In genomic region chr1:81174052-81174451, GRCh38 we compare ENCODE assay signal across 31 cellular contexts.
DNase-seq lines count a peak whose midpoint lies in the region; ATAC-seq and FAIRE-seq lines count a peak whose summit lies in the region.
"Had no signal": no experiment of that assay in that cellular context is flagged by ENCODE, and none has a peak within 500 bp of the region (broad histone marks: within the 10 kb centered on the region; RNA-seq: fewer than 3 reads in every experiment).

No MANE protein-coding gene starts in this region.

- no peak for ATAC-seq in HG03469 (IDR thresholded peaks at IDR 0.05; ENCODE audit: unreplicated experiment)
- ATAC-seq: right cardiac atrium; stimulated activated naive B cell treated with anti-CD40 and anti-IgM and Interleukin-4, amounts not matched to agents 10 μg/mL and 1 μg/mL and 100 μg/mL, for 72 hours had no signal

- no peaks in the 10 kb centered on the region for H3K36me3 ChIP-seq in CD8-positive, alpha-beta memory T cell (ENCODE audit: insufficient read depth, low read length)
- H3K36me3 ChIP-seq: suprapubic skin had no signal

- DNase-seq in H4 (ENCODE audit: low spot score): peak; percentile 56
- peak; percentile 21 for DNase-seq in RCC 7860 (ENCODE audit: low spot score)
- DNase-seq in epithelial cell of prostate (ENCODE audit: low read depth, low spot score): no peak
- DNase-seq in renal cortical epithelial cell (ENCODE audit: low read depth): peak; percentile 92
- no peak for DNase-seq in CD8-positive, alpha-beta memory T cell
- no peak for DNase-seq in dermis blood vessel endothelial cell
- DNase-seq: activated CD4-positive, alpha-beta memory T cell treated with anti-CD3 and anti-CD28 coated beads for 36 hours; activated naive CD8-positive, alpha-beta T cell treated with anti-CD3 and anti-CD28 coated beads for 36 hours; cerebellar nuclear complex; DMS 273 treated with DMSO at 0.1 percent for 48 hours; effector CD4-positive, alpha-beta T cell; erythroblast; foreskin melanocyte; GDM1; GM23248; hippocampal formation; immature natural killer cell; NCI-H2081; NCI-H345; NCI-H774; nephron progenitor cell; right cardiac atrium; SHP77; stimulated activated CD4-positive, alpha-beta T cell treated with anti-CD3 and anti-CD28 coated beads, Interleukin-12 subunit alpha, Interleukin-12 subunit beta, amount 100 ng/mL, for 4 hours; stimulated activated CD4-positive, alpha-beta T cell treated with anti-CD3 and anti-CD28 coated beads, Interleukin-4, amount 100 ng/mL, for 24 hours; stimulated activated naive B cell treated with anti-CD40 and anti-IgM and Interleukin-4, amounts not matched to agents 10 μg/mL and 1 μg/mL and 100 μg/mL, for 72 hours had no signal

- no peak overlapping the region for H3K27ac Mint-ChIP-seq in CD8-positive, alpha-beta memory T cell
- H3K27ac Mint-ChIP-seq: activated CD4-positive, alpha-beta memory T cell treated with anti-CD3 and anti-CD28 coated beads for 36 hours; activated naive CD8-positive, alpha-beta T cell treated with anti-CD3 and anti-CD28 coated beads for 36 hours; CD14-positive monocyte; IgD-negative memory B cell; immature natural killer cell; nephron progenitor cell; stimulated activated naive B cell treated with anti-CD40 and anti-IgM and Interleukin-4, amounts not matched to agents 10 μg/mL and 1 μg/mL and 100 μg/mL, for 72 hours had no signal

- no peak overlapping the region for H3K4me3 ChIP-seq in CD8-positive, alpha-beta memory T cell (ENCODE audit: low read length)
- H3K4me3 ChIP-seq: GM23248, suprapubic skin had no signal

- H3K27ac ChIP-seq in epithelial cell of prostate: peak overlapping the region; percentile 52
- no peak overlapping the region for H3K27ac ChIP-seq in CD8-positive, alpha-beta memory T cell (ENCODE audit: low read depth, low read length)
- H3K27ac ChIP-seq: GM23248, parathyroid adenoma, suprapubic skin had no signal

- CTCF ChIA-PET in CD8-positive, alpha-beta memory T cell (lab: Charles Lee): no interaction called here

- H3K4me1 Mint-ChIP-seq in CD8-positive, alpha-beta memory T cell: no peaks in the 10 kb centered on the region
- H3K4me1 Mint-ChIP-seq: activated naive CD8-positive, alpha-beta T cell treated with anti-CD3 and anti-CD28 coated beads for 36 hours; CD14-positive monocyte; IgD-negative memory B cell; immature natural killer cell; nephron progenitor cell; stimulated activated naive B cell treated with anti-CD40 and anti-IgM and Interleukin-4, amounts not matched to agents 10 μg/mL and 1 μg/mL and 100 μg/mL, for 72 hours had no signal

- H3K9me3 Mint-ChIP-seq in CD8-positive, alpha-beta memory T cell: peaks cover 7 to 32% (median 27%) of the 10 kb centered on the region in 5 donors

- H3K4me3 Mint-ChIP-seq in CD8-positive, alpha-beta memory T cell: no peak overlapping the region
- H3K4me3 Mint-ChIP-seq: activated CD4-positive, alpha-beta memory T cell treated with anti-CD3 and anti-CD28 coated beads for 36 hours; activated naive CD8-positive, alpha-beta T cell treated with anti-CD3 and anti-CD28 coated beads for 36 hours; CD14-positive monocyte; IgD-negative memory B cell; immature natural killer cell; nephron progenitor cell; stimulated activated naive B cell treated with anti-CD40 and anti-IgM and Interleukin-4, amounts not matched to agents 10 μg/mL and 1 μg/mL and 100 μg/mL, for 72 hours had no signal

- FAIRE-seq in RCC 7860 (lab: Jason Lieb, UNC): no peak

- H3K4me1 ChIP-seq in CD8-positive, alpha-beta memory T cell (ENCODE audit: insufficient read depth, low read length): no peaks in the 10 kb centered on the region
- H3K4me1 ChIP-seq: parathyroid adenoma, suprapubic skin had no signal

- H3K27me3 ChIP-seq in CD8-positive, alpha-beta memory T cell (ENCODE audit: insufficient read depth, low read length, poor library complexity, severe bottlenecking): no peaks in the 10 kb centered on the region
- H3K27me3 ChIP-seq: suprapubic skin had no signal

- no peaks in the 10 kb centered on the region for H3K36me3 Mint-ChIP-seq in CD8-positive, alpha-beta memory T cell
- H3K36me3 Mint-ChIP-seq: activated CD4-positive, alpha-beta memory T cell treated with anti-CD3 and anti-CD28 coated beads for 36 hours; activated naive CD8-positive, alpha-beta T cell treated with anti-CD3 and anti-CD28 coated beads for 36 hours; CD14-positive monocyte; IgD-negative memory B cell; stimulated activated naive B cell treated with anti-CD40 and anti-IgM and Interleukin-4, amounts not matched to agents 10 μg/mL and 1 μg/mL and 100 μg/mL, for 72 hours had no signal

- POLR2A ChIA-PET in CD8-positive, alpha-beta memory T cell (lab: Charles Lee): no interaction called here

- peaks cover 7% of the 10 kb centered on the region for H3K9me3 ChIP-seq in CD8-positive, alpha-beta memory T cell (ENCODE audit: low read length)

- no peaks in the 10 kb centered on the region for H3K27me3 Mint-ChIP-seq in CD8-positive, alpha-beta memory T cell
- H3K27me3 Mint-ChIP-seq: activated CD4-positive, alpha-beta memory T cell treated with anti-CD3 and anti-CD28 coated beads for 36 hours; activated naive CD8-positive, alpha-beta T cell treated with anti-CD3 and anti-CD28 coated beads for 36 hours; IgD-negative memory B cell; stimulated activated naive B cell treated with anti-CD40 and anti-IgM and Interleukin-4, amounts not matched to agents 10 μg/mL and 1 μg/mL and 100 μg/mL, for 72 hours had no signal

Comparison
In these comparisons a context has a peak if more than half of its experiments do, and no peak if none do; other contexts are left out.
1. DNase-seq: peak in H4 (single experiment), RCC 7860 (single experiment) and renal cortical epithelial cell (single experiment); none in epithelial cell of prostate (single experiment), CD8-positive, alpha-beta memory T cell (0 of 5) and dermis blood vessel endothelial cell (single experiment).